19 cellular contexts compared by ENCODE assay signal in genomic region chr3:67291287-67292252, GRCh38.
DNase-seq lines count a peak whose midpoint lies in the region; ATAC-seq and TF ChIP-seq lines count a peak whose summit lies in the region.
"Had no signal": no experiment of that assay in that cellular context is flagged by ENCODE, and none has a peak within 500 bp of the region (broad histone marks: within the 10 kb centered on the region; RNA-seq: fewer than 3 reads in every experiment).

No MANE protein-coding gene starts in this region.

- intact Hi-C loops in activated B cell treated with CpG ODN at 0.5 μM for 24 hours (cut with micrococcal nuclease): no loop called here

- H3K27me3 Mint-ChIP-seq in T-helper 2 cell treated with Interferon-gamma antibody and Interleukin-4, amounts not matched to agents 5 μg/mL and 100 μg/mL, for 36 hours (ENCODE audit: low read depth): no peaks in the 10 kb centered on the region
- H3K27me3 Mint-ChIP-seq in activated B cell treated with CpG ODN at 0.5 μM for 24 hours: no peaks in the 10 kb centered on the region
- H3K27me3 Mint-ChIP-seq: central memory CD8-positive, alpha-beta T cell; IgD-negative memory B cell had no signal

- no peak overlapping the region for H3K27ac ChIP-seq in brain microvascular endothelial cell
- no peak overlapping the region for H3K27ac ChIP-seq in WERI-Rb-1
- H3K27ac ChIP-seq: A549, lower lobe of right lung, neutrophil, upper lobe of left lung had no signal

- CTCF ChIA-PET in activated B cell treated with CpG ODN at 0.5 μM for 24 hours (lab: Charles Lee): no interaction called here

- H3K4me3 ChIP-seq in brain microvascular endothelial cell (ENCODE audit: low read depth, low read length): no peak overlapping the region
- H3K4me3 ChIP-seq in WERI-Rb-1 (ENCODE audit: low read depth, low read length): no peak overlapping the region
- H3K4me3 ChIP-seq: A549, lower lobe of right lung, spleen, upper lobe of left lung had no signal

- no peaks in the 10 kb centered on the region for H3K36me3 Mint-ChIP-seq in T-helper 2 cell treated with Interferon-gamma antibody and Interleukin-4, amounts not matched to agents 5 μg/mL and 100 μg/mL, for 36 hours (ENCODE audit: low read depth)
- no peaks in the 10 kb centered on the region for H3K36me3 Mint-ChIP-seq in activated B cell treated with CpG ODN at 0.5 μM for 24 hours (ENCODE audit: low read depth)

- no peaks in the 10 kb centered on the region for H3K4me1 Mint-ChIP-seq in T-helper 2 cell treated with Interferon-gamma antibody and Interleukin-4, amounts not matched to agents 5 μg/mL and 100 μg/mL, for 36 hours (ENCODE audit: low read depth)
- peaks cover 22% of the 10 kb centered on the region for H3K4me1 Mint-ChIP-seq in activated B cell treated with CpG ODN at 0.5 μM for 24 hours
- H3K4me1 Mint-ChIP-seq: central memory CD8-positive, alpha-beta T cell had no signal

- no peak overlapping the region for H3K27ac Mint-ChIP-seq in T-helper 2 cell treated with Interferon-gamma antibody and Interleukin-4, amounts not matched to agents 5 μg/mL and 100 μg/mL, for 36 hours
- H3K27ac Mint-ChIP-seq in activated B cell treated with CpG ODN at 0.5 μM for 24 hours: peak overlapping the region; percentile 9
- H3K27ac Mint-ChIP-seq: IgD-negative memory B cell had no signal

- no peak for TF ChIP-seq CTCF in activated B cell treated with CpG ODN at 0.5 μM for 24 hours (IDR thresholded peaks at IDR 0.05)
- TF ChIP-seq CTCF in brain microvascular endothelial cell (IDR thresholded peaks at IDR 0.05; ENCODE audit: low read depth, low read length, missing control alignments): no peak
- TF ChIP-seq CTCF in WERI-Rb-1 (IDR thresholded peaks at IDR 0.05; ENCODE audit: low read depth, low read length): no peak

- in situ Hi-C loops in KBM-7 (cut with MboI; ENCODE audit: low pct_unique_long_range_greater_than_20kb, low sequenced_read_pairs) (no loop called here), brain microvascular endothelial cell (cut with HindIII; ENCODE audit: low pct_ligation_motif_present, low sequenced_read_pairs) (no loop called here)

- peak; percentile 6 for DNase-seq in T-helper 2 cell treated with Interferon-gamma antibody and Interleukin-4, amounts not matched to agents 5 μg/mL and 100 μg/mL, for 36 hours (ENCODE audit: low spot score)
- no peak for DNase-seq in T-helper 2 cell
- DNase-seq in activated B cell treated with CpG ODN at 0.5 μM for 24 hours: no peak
- peak; percentile 15 for DNase-seq in putamen (ENCODE audit: low spot score)
- DNase-seq in KBM-7: no peak
- no peak for DNase-seq in brain microvascular endothelial cell
- no peak for DNase-seq in WERI-Rb-1
- DNase-seq: activated CD4-positive, alpha-beta T cell treated with anti-CD3 and anti-CD28 coated beads, Interleukin-2, amount 50 U/mL, for 4 hours; activated naive CD4-positive, alpha-beta T cell treated with Interleukin-2 at 50 U/mL for 16 hours; NCI-H1930; spleen had no signal

- H3K9me3 Mint-ChIP-seq in T-helper 2 cell treated with Interferon-gamma antibody and Interleukin-4, amounts not matched to agents 5 μg/mL and 100 μg/mL, for 36 hours: no peaks in the 10 kb centered on the region
- H3K9me3 Mint-ChIP-seq in activated B cell treated with CpG ODN at 0.5 μM for 24 hours: no peaks in the 10 kb centered on the region
- H3K9me3 Mint-ChIP-seq: central memory CD8-positive, alpha-beta T cell; IgD-negative memory B cell had no signal

- H3K36me3 ChIP-seq in brain microvascular endothelial cell (replicated peaks) (no peaks in the 10 kb centered on the region), WERI-Rb-1 (no peaks in the 10 kb centered on the region)
- H3K36me3 ChIP-seq: lower lobe of right lung, neutrophil, spleen, upper lobe of left lung had no signal

- POLR2A ChIA-PET in activated B cell treated with CpG ODN at 0.5 μM for 24 hours (lab: Charles Lee): interaction anchor here (0.5 kb wide), 1 partner anchor 360 kb away, joined by 4 read pairs; no protein-coding TSS in a partner anchor

- H3K27me3 ChIP-seq in brain microvascular endothelial cell (replicated peaks): no peaks in the 10 kb centered on the region
- no peaks in the 10 kb centered on the region for H3K27me3 ChIP-seq in WERI-Rb-1 (ENCODE audit: insufficient read depth, low read depth, severe bottlenecking)
- H3K27me3 ChIP-seq: neutrophil, spleen, upper lobe of left lung had no signal

- H3K4me3 Mint-ChIP-seq in T-helper 2 cell treated with Interferon-gamma antibody and Interleukin-4, amounts not matched to agents 5 μg/mL and 100 μg/mL, for 36 hours: no peak overlapping the region
- no peak overlapping the region for H3K4me3 Mint-ChIP-seq in activated B cell treated with CpG ODN at 0.5 μM for 24 hours
- H3K4me3 Mint-ChIP-seq: central memory CD8-positive, alpha-beta T cell; IgD-negative memory B cell had no signal

- no peaks in the 10 kb centered on the region for H3K9me3 ChIP-seq in WERI-Rb-1 (ENCODE audit: severe bottlenecking)
- H3K9me3 ChIP-seq: A549, lower lobe of right lung, neutrophil, spleen, upper lobe of left lung had no signal

- ATAC-seq in HG02759 (IDR thresholded peaks at IDR 0.05; ENCODE audit: unreplicated experiment): peak; percentile 55
- no peak for ATAC-seq in activated B cell treated with CpG ODN at 0.5 μM for 24 hours (ENCODE audit: low read depth)
- ATAC-seq: esophagus mucosa had no signal

Comparison
In these comparisons a context has a peak if more than half of its experiments do, and no peak if none do; other contexts are left out.
1. DNase-seq: peak in T-helper 2 cell treated with Interferon-gamma antibody and Interleukin-4, amounts not matched to agents 5 μg/mL and 100 μg/mL, for 36 hours (single experiment) and putamen (single experiment); none in T-helper 2 cell (0 of 5), activated B cell treated with CpG ODN at 0.5 μM for 24 hours (single experiment), KBM-7 (single experiment), brain microvascular endothelial cell (single experiment) and WERI-Rb-1 (single experiment).